In genomic region chr6:4805553-4806307, GRCh38 we compare ENCODE assay signal across 9 cellular contexts. TPM values are rescaled to one million over a fixed set of nuclear protein-coding genes. Genes with fewer than 3 reads are reported as not detected.
DNase-seq lines count a peak whose midpoint lies in the region; ATAC-seq, FAIRE-seq and TF ChIP-seq lines count a peak whose summit lies in the region.
"Had no signal": no experiment of that assay in that cellular context is flagged by ENCODE, and none has a peak within 500 bp of the region (broad histone marks: within the 10 kb centered on the region; RNA-seq: fewer than 3 reads in every experiment).

No MANE protein-coding gene starts in this region.

- ATAC-seq in HG02678 (IDR thresholded peaks at IDR 0.05; ENCODE audit: unreplicated experiment): no peak

- H2AFZ ChIP-seq in astrocyte (ENCODE audit: low read depth, low read length): no peak overlapping the region

- no peaks in the 10 kb centered on the region for H3K36me3 ChIP-seq in astrocyte (ENCODE audit: insufficient read depth, low read length)

- peaks cover 6% of the 10 kb centered on the region for H3K36me3 Mint-ChIP-seq in astrocyte (ENCODE audit: low read depth, unreplicated experiment)

- H3K27me3 ChIP-seq in AG04450 (ENCODE audit: control insufficient read depth, insufficient read depth, low read length) (no peaks in the 10 kb centered on the region), astrocyte (ENCODE audit: insufficient read depth, low read length) (no peaks in the 10 kb centered on the region)

- peaks cover 15% of the 10 kb centered on the region for H3K4me1 ChIP-seq in astrocyte (ENCODE audit: insufficient read depth, low read length)

- H3K27me3 Mint-ChIP-seq in astrocyte (ENCODE audit: low read depth, unreplicated experiment): no peaks in the 10 kb centered on the region

- no peak overlapping the region for H3K27ac ChIP-seq in AG04450 (ENCODE audit: low read depth, low read length)
- no peak overlapping the region for H3K27ac ChIP-seq in astrocyte (ENCODE audit: low read depth, low read length)

- no peak overlapping the region for H3K4me3 ChIP-seq in AG04450 (ENCODE audit: low read depth, low read length)
- no peak overlapping the region for H3K4me3 ChIP-seq in astrocyte (ENCODE audit: insufficient read depth, low read depth, low read length)

- CTCF ChIA-PET in AG04450 (lab: Charles Lee): interaction anchor here (0.9 kb wide), 1 partner anchor 12 kb away, joined by 3 read pairs; no protein-coding TSS in a partner anchor

- H3K4me2 ChIP-seq in astrocyte (ENCODE audit: low read length): no peak overlapping the region

- POLR2A ChIA-PET in AG04450 (lab: Yijun Ruan, JAX): no interaction called here

- H3K4me1 Mint-ChIP-seq in astrocyte (ENCODE audit: low read depth, unreplicated experiment): peaks cover 55% of the 10 kb centered on the region

- DNase-seq in AG04450 (ENCODE audit: low read depth, low spot score) (no peak), ELR (ENCODE audit: low read depth) (peak; percentile 59), NCI-H2171 treated with DMSO at 0.1 percent for 48 hours (lab: John Stamatoyannopoulos, UW) (peak; percentile 6), astrocyte (ENCODE audit: low read depth) (peak; percentile 27), iPS-NIHi11 (ENCODE audit: low spot score) (peak; percentile 71)
- DNase-seq in stimulated activated CD4-positive, alpha-beta T cell treated with anti-CD3 and anti-CD28 coated beads, Interleukin-1b, Interleukin-23, amount 100 ng/mL, for 4 hours (ENCODE audit: low read depth in 2 of 2): peak; percentile 12
- DNase-seq in activated CD4-positive, CD25-positive, alpha-beta regulatory T cell treated with anti-CD3 and anti-CD28 coated beads, Interleukin-2, amount 50 U/mL, for 72 hours: no peak

- H4K20me1 ChIP-seq in astrocyte (ENCODE audit: insufficient read depth, low read length): peaks cover 81% of the 10 kb centered on the region

- FAIRE-seq in astrocyte (lab: Jason Lieb, UNC): no peak
- FAIRE-seq: endometrium had no signal

- no peaks in the 10 kb centered on the region for H3K9me3 Mint-ChIP-seq in astrocyte (ENCODE audit: unreplicated experiment)

- no peak overlapping the region for H3K4me3 Mint-ChIP-seq in astrocyte (ENCODE audit: unreplicated experiment)

- H3K79me2 ChIP-seq in astrocyte (ENCODE audit: insufficient read depth, low read length): peaks cover 94% of the 10 kb centered on the region

- TF ChIP-seq CTCF in AG04450 (IDR thresholded peaks at IDR 0.05; ENCODE audit: low read depth, low read length) (peak; percentile 56), astrocyte (IDR thresholded peaks at IDR 0.05; ENCODE audit: insufficient read depth, low read depth, low read length) (peak; percentile 50)

- no peaks in the 10 kb centered on the region for H3K9me3 ChIP-seq in AG04450 (ENCODE audit: control insufficient read depth, insufficient read depth, low read length)
- no peaks in the 10 kb centered on the region for H3K9me3 ChIP-seq in astrocyte (ENCODE audit: insufficient read depth, low read depth, low read length)

- peak overlapping the region; percentile 38 for H3K27ac Mint-ChIP-seq in astrocyte (ENCODE audit: unreplicated experiment)

- H3K9ac ChIP-seq in astrocyte (ENCODE audit: low read length): no peak overlapping the region

RNA-seq across cellular contexts. Expression of gene CDYL, which starts 29.5 kb away (rescaled TPM):
- polyA plus RNA-seq in AG04450 (2011; rRNA removed): 21.8 and 26.6 TPM in 2 replicates
- polyA minus RNA-seq in AG04450 (2011; rRNA and poly(A)+ RNA removed): 73.7 and 77.5 TPM in 2 replicates
- total RNA-seq in astrocyte: 77.2 and 87.1 TPM in 2 replicates

Comparison
In these comparisons a context has a peak if more than half of its experiments do, and no peak if none do; other contexts are left out.
1. DNase-seq: peak in ELR (single experiment), NCI-H2171 treated with DMSO at 0.1 percent for 48 hours (single experiment), astrocyte (single experiment), iPS-NIHi11 (single experiment) and stimulated activated CD4-positive, alpha-beta T cell treated with anti-CD3 and anti-CD28 coated beads, Interleukin-1b, Interleukin-23, amount 100 ng/mL, for 4 hours (2 of 2); none in AG04450 (single experiment) and activated CD4-positive, CD25-positive, alpha-beta regulatory T cell treated with anti-CD3 and anti-CD28 coated beads, Interleukin-2, amount 50 U/mL, for 72 hours (single experiment).